ENCODE assay signal across 11 cellular contexts in genomic region chr1:25700124-25700523, GRCh38.
DNase-seq lines count a peak whose midpoint lies in the region; ATAC-seq and TF ChIP-seq lines count a peak whose summit lies in the region.
"Had no signal": no experiment of that assay in that cellular context is flagged by ENCODE, and none has a peak within 500 bp of the region (broad histone marks: within the 10 kb centered on the region; RNA-seq: fewer than 3 reads in every experiment).

No MANE protein-coding gene starts in this region.

- H3K9me3 ChIP-seq in gastrocnemius medialis: no peaks in the 10 kb centered on the region

- TF ChIP-seq CTCF in gastrocnemius medialis (IDR thresholded peaks at IDR 0.05 in 4 of 5, conservative IDR thresholded peaks at IDR 0.05 in 1 of 5): no peak

- ATAC-seq in gastrocnemius medialis (peak; percentile 81), GM19463 (IDR thresholded peaks at IDR 0.05; ENCODE audit: unreplicated experiment) (no peak), GM21447 (IDR thresholded peaks at IDR 0.05; ENCODE audit: unreplicated experiment) (no peak)
- ATAC-seq: naive thymus-derived CD8-positive, alpha-beta T cell; T-helper 17 cell had no signal

- peaks cover 46 to 48% of the 10 kb centered on the region in 2 donors for H3K4me1 ChIP-seq in gastrocnemius medialis

- peak; percentile 79 for DNase-seq in G401 (ENCODE audit: low spot score)
- peak; percentile 53 for DNase-seq in cerebellum (ENCODE audit: low spot score)
- peak; percentile 74 for DNase-seq in hepatic stellate cell (ENCODE audit: low spot score)
- DNase-seq in gastrocnemius medialis: peak; percentile 73 to 87
- DNase-seq in H7: no peak
- no peak for DNase-seq in NCI-H748 (lab: John Stamatoyannopoulos, UW; ENCODE audit: unreplicated experiment)
- DNase-seq: COR-L47, T-helper 17 cell had no signal

- no peak for TF ChIP-seq POLR2A in gastrocnemius medialis (IDR thresholded peaks at IDR 0.05)

- H3K27ac ChIP-seq in gastrocnemius medialis: peak overlapping the region; percentile 84 to 92 (median 87)

- in situ Hi-C loops in G401 (cut with HindIII; ENCODE audit: low sequenced_read_pairs) (no loop called here), gastrocnemius medialis (cut with MboI; ENCODE audit: low sequenced_read_pairs in 4 of 4) (no loop called here)

- H3K36me3 ChIP-seq in gastrocnemius medialis (no peaks in the 10 kb centered on the region), H7 (replicated peaks; ENCODE audit: control insufficient read depth, insufficient read depth, low read length) (no peaks in the 10 kb centered on the region)

- H3K27me3 ChIP-seq in gastrocnemius medialis (no peaks in the 10 kb centered on the region), H7 (ENCODE audit: control insufficient read depth, insufficient read depth, low read length) (no peaks in the 10 kb centered on the region)

- H3K4me3 ChIP-seq in gastrocnemius medialis (peak overlapping the region in 3 of 4 donors; percentile 8 to 28 (median 27)), H7 (ENCODE audit: insufficient read depth, low read depth, low read length) (no peak overlapping the region)

- intact Hi-C loops in gastrocnemius medialis (cut with DNase I; ENCODE audit: low total_unique reads): loop anchor here (1.0 to 2.0 kb wide), 3 partner anchors 41 to 83 kb away; partner anchors contain the start of gene MAN1C1

Comparison
In these comparisons a context has a peak if more than half of its experiments do, and no peak if none do; other contexts are left out.
1. DNase-seq: peak in G401 (single experiment), cerebellum (single experiment), hepatic stellate cell (single experiment) and gastrocnemius medialis (2 of 2); none in H7 (single experiment) and NCI-H748 (single experiment).
2. ATAC-seq: peak in gastrocnemius medialis (2 of 2); none in GM19463 (single experiment) and GM21447 (single experiment).